ENCODE assay signal across 3 cellular contexts in genomic region chr7:38432080-38432479, GRCh38.
A peak's percentile ranks its signal among the peaks of the same experiment; 100 is the strongest.
TF ChIP-seq lines count a peak whose summit lies in the region.

No MANE protein-coding gene starts in this region.

TF ChIP-seq in A549, 52 proteins besides CTCF, POLR2A, EP300 and RAD21:
- TF ChIP-seq RFX5 (IDR thresholded peaks at IDR 0.05): no peak
- TF ChIP-seq MAFK (IDR thresholded peaks at IDR 0.05; ENCODE audit: partially characterized antibody): peak; percentile 94

TF ChIP-seq in IMR-90, 13 proteins besides CTCF, POLR2A, EP300 and RAD21:
- TF ChIP-seq FOS (IDR thresholded peaks at IDR 0.05; ENCODE audit: low read depth, low read length): no peak
- TF ChIP-seq MAFK (IDR thresholded peaks at IDR 0.05; ENCODE audit: low read depth, low read length): peak; percentile 93
TF ChIP-seq in IMR-90: peak in this region for 1.

TF ChIP-seq in H1, 55 proteins besides CTCF, POLR2A, EP300 and RAD21:
- TF ChIP-seq MAFK (IDR thresholded peaks at IDR 0.05; ENCODE audit: low read depth, low read length) (peak; percentile 25; the same call in 1 of the 2 replicates), GABPA (IDR thresholded peaks at IDR 0.05; ENCODE audit: borderline replicate concordance, insufficient read depth, low read length) (no peak), EZH2 (IDR thresholded peaks at IDR 0.05; ENCODE audit: low read depth, low read length, severe bottlenecking) (no peak)
